In the genomic region with DNA sequence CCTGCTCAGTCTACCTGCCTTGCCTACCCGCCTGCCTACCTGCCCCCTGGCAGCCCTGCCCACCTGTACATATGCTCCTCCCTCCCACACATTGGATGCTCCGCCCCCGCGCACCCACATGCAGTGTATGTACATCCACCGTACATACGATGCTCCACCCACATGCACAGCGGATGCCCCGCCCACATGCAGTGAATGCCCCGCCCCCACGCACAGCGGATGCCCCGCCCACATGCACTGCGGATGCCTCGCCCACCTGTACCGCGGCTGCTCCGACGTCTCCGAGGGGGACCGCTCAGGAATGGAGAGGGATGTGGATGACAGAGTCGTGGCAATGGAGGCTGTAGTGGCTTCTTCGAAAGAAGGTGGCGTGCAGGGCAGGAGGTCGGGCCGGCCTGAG, we compare ENCODE assay signal across 13 cellular contexts. TPM values are rescaled to one million over a fixed set of nuclear protein-coding genes. Genes with fewer than 3 reads are reported as not detected.
DNase-seq lines count a peak whose midpoint lies in the region; ATAC-seq and TF ChIP-seq lines count a peak whose summit lies in the region.
"Had no signal": no experiment of that assay in that cellular context is flagged by ENCODE, and none has a peak within 500 bp of the region (broad histone marks: within the 10 kb centered on the region; RNA-seq: fewer than 3 reads in every experiment).

No MANE protein-coding gene starts in this region.

- CTCF ChIA-PET in CD4-positive, alpha-beta T cell (lab: Charles Lee): no interaction called here
- CTCF ChIA-PET in activated CD8-positive, alpha-beta memory T cell treated with anti-CD3 and anti-CD28 coated beads, Interleukin-2, amount 10 ng/mL, durations not matched to agents 7 days and 5 days (lab: Charles Lee): no interaction called here

- no peaks in the 10 kb centered on the region for H3K27me3 ChIP-seq in CD4-positive, alpha-beta T cell (ENCODE audit: control insufficient read depth, insufficient read depth, low read length)
- H3K27me3 ChIP-seq in H7 (ENCODE audit: control insufficient read depth, insufficient read depth, low read length): no peaks in the 10 kb centered on the region

- TF ChIP-seq CTCF in CD4-positive, alpha-beta T cell (IDR thresholded peaks at IDR 0.05): no peak

- no peaks in the 10 kb centered on the region for H3K4me1 Mint-ChIP-seq in CD4-positive, alpha-beta T cell (ENCODE audit: low read depth)
- H3K4me1 Mint-ChIP-seq in activated CD8-positive, alpha-beta memory T cell treated with anti-CD3 and anti-CD28 coated beads, Interleukin-2, amount 10 ng/mL, durations not matched to agents 7 days and 5 days: no peaks in the 10 kb centered on the region

- peak; percentile 26 for ATAC-seq in CD4-positive, alpha-beta T cell (ENCODE audit: poor library complexity)
- peak; percentile 38 for ATAC-seq in activated CD8-positive, alpha-beta memory T cell treated with anti-CD3 and anti-CD28 coated beads, Interleukin-2, amount 10 ng/mL, durations not matched to agents 7 days and 5 days
- no peak for ATAC-seq in GM21723 (IDR thresholded peaks at IDR 0.05; ENCODE audit: unreplicated experiment)
- no peak for ATAC-seq in HG03469 (IDR thresholded peaks at IDR 0.05; ENCODE audit: unreplicated experiment)

- H3K27me3 Mint-ChIP-seq in CD4-positive, alpha-beta T cell: no peaks in the 10 kb centered on the region
- H3K27me3 Mint-ChIP-seq in activated CD8-positive, alpha-beta memory T cell treated with anti-CD3 and anti-CD28 coated beads, Interleukin-2, amount 10 ng/mL, durations not matched to agents 7 days and 5 days: no peaks in the 10 kb centered on the region
- H3K27me3 Mint-ChIP-seq: activated naive CD8-positive, alpha-beta T cell had no signal

- H3K4me3 Mint-ChIP-seq in CD4-positive, alpha-beta T cell: no peak overlapping the region
- H3K4me3 Mint-ChIP-seq in activated CD8-positive, alpha-beta memory T cell treated with anti-CD3 and anti-CD28 coated beads, Interleukin-2, amount 10 ng/mL, durations not matched to agents 7 days and 5 days: no peak overlapping the region
- H3K4me3 Mint-ChIP-seq: activated naive CD8-positive, alpha-beta T cell had no signal

- no peaks in the 10 kb centered on the region for H3K9me3 ChIP-seq in CD4-positive, alpha-beta T cell (ENCODE audit: control insufficient read depth, low read length)
- H3K9me3 ChIP-seq: prostate gland had no signal

- no peaks in the 10 kb centered on the region for H3K9me3 Mint-ChIP-seq in CD4-positive, alpha-beta T cell
- no peaks in the 10 kb centered on the region for H3K9me3 Mint-ChIP-seq in activated CD8-positive, alpha-beta memory T cell treated with anti-CD3 and anti-CD28 coated beads, Interleukin-2, amount 10 ng/mL, durations not matched to agents 7 days and 5 days (ENCODE audit: low read depth)

- intact Hi-C loops in CD4-positive, alpha-beta T cell (cut with DNase I, micrococcal nuclease): no loop called here

- H3K27ac ChIP-seq in CD4-positive, alpha-beta T cell (ENCODE audit: low read depth, low read length): no peak overlapping the region
- H3K27ac ChIP-seq: HL-60, prostate gland had no signal

- no peak overlapping the region for H3K27ac Mint-ChIP-seq in CD4-positive, alpha-beta T cell
- H3K27ac Mint-ChIP-seq in activated CD8-positive, alpha-beta memory T cell treated with anti-CD3 and anti-CD28 coated beads, Interleukin-2, amount 10 ng/mL, durations not matched to agents 7 days and 5 days: no peak overlapping the region
- H3K27ac Mint-ChIP-seq: activated naive CD8-positive, alpha-beta T cell had no signal

- POLR2A ChIA-PET in CD4-positive, alpha-beta T cell (lab: Charles Lee): no interaction called here

- peak overlapping the region; percentile 35; the same call in 1 of the 2 replicates for H3K4me3 ChIP-seq in H7 (ENCODE audit: insufficient read depth, low read depth, low read length)
- H3K4me3 ChIP-seq: prostate gland had no signal

- peak in 1 of 10 experiments; percentile 16 for DNase-seq in CD4-positive, alpha-beta T cell
- DNase-seq in H7 (peak; percentile 91), iPS-NIHi7 (ENCODE audit: extremely low spot score) (peak; percentile 58)
- peak; percentile 52 for DNase-seq in activated CD8-positive, alpha-beta memory T cell treated with anti-CD3 and anti-CD28 coated beads, Interleukin-2, amount 10 ng/mL, durations not matched to agents 7 days and 5 days
- DNase-seq in effector CD4-positive, alpha-beta T cell: no peak
- no peak for DNase-seq in stimulated activated naive CD4-positive, alpha-beta T cell (lab: John Stamatoyannopoulos, UW)
- DNase-seq: COR-L47, MV-4-11 had no signal

- H3K36me3 Mint-ChIP-seq in CD4-positive, alpha-beta T cell (ENCODE audit: low read depth): peaks cover 22% of the 10 kb centered on the region
- H3K36me3 Mint-ChIP-seq in activated CD8-positive, alpha-beta memory T cell treated with anti-CD3 and anti-CD28 coated beads, Interleukin-2, amount 10 ng/mL, durations not matched to agents 7 days and 5 days: peaks cover 2% of the 10 kb centered on the region
- H3K36me3 Mint-ChIP-seq: activated naive CD8-positive, alpha-beta T cell had no signal

- H3K36me3 ChIP-seq in H7 (replicated peaks; ENCODE audit: control insufficient read depth, insufficient read depth, low read length): peaks cover 4% of the 10 kb centered on the region

RNA-seq across cellular contexts. Expression of a gene that starts 16.4 kb away (rescaled TPM):
- total RNA-seq in CD4-positive, alpha-beta T cell: 10 to 100 TPM; 25.8 to 25.9 TPM
- total RNA-seq in H7 (2014; rRNA removed; shearing (Covaris generic)): 44.0 and 46.4 TPM in 2 replicates
- 10 to 100 TPM; 33.4 to 33.7 TPM for total RNA-seq in activated CD8-positive, alpha-beta memory T cell treated with anti-CD3 and anti-CD28 coated beads, Interleukin-2, amount 10 ng/mL, durations not matched to agents 7 days and 5 days

RNA-seq across cellular contexts. Expression of a gene that starts 36.3 kb away (rescaled TPM):
- total RNA-seq in CD4-positive, alpha-beta T cell: under 1 TPM; 0.47 to 0.75 TPM
- 0.18 and 0.45 TPM in 2 replicates for total RNA-seq in H7 (2014; rRNA removed; shearing (Covaris generic))
- total RNA-seq in activated CD8-positive, alpha-beta memory T cell treated with anti-CD3 and anti-CD28 coated beads, Interleukin-2, amount 10 ng/mL, durations not matched to agents 7 days and 5 days: under 1 TPM; 0.26 to 0.54 TPM

RNA-seq across cellular contexts. Expression of a gene that starts 57.3 kb away (rescaled TPM):
- total RNA-seq in CD4-positive, alpha-beta T cell: 10 to 100 TPM; 14.7 to 15.5 TPM
- total RNA-seq in H7 (2014; rRNA removed; shearing (Covaris generic)): 13.7 and 15.6 TPM in 2 replicates
- 10 to 100 TPM; 23.9 to 37.7 TPM for total RNA-seq in activated CD8-positive, alpha-beta memory T cell treated with anti-CD3 and anti-CD28 coated beads, Interleukin-2, amount 10 ng/mL, durations not matched to agents 7 days and 5 days

RNA-seq across cellular contexts. Expression of a gene that starts 57.7 kb away (rescaled TPM):
- total RNA-seq in CD4-positive, alpha-beta T cell: 1 to 10 TPM; 1.1 TPM
- 0.11 and 0.21 TPM in 2 replicates for total RNA-seq in H7 (2014; rRNA removed; shearing (Covaris generic))
- under 1 TPM; 0.15 to 0.23 TPM for total RNA-seq in activated CD8-positive, alpha-beta memory T cell treated with anti-CD3 and anti-CD28 coated beads, Interleukin-2, amount 10 ng/mL, durations not matched to agents 7 days and 5 days

Comparison
In these comparisons a context has a peak if more than half of its experiments do, and no peak if none do; other contexts are left out.
1. ATAC-seq: peak in CD4-positive, alpha-beta T cell (single experiment) and activated CD8-positive, alpha-beta memory T cell treated with anti-CD3 and anti-CD28 coated beads, Interleukin-2, amount 10 ng/mL, durations not matched to agents 7 days and 5 days (single experiment); none in GM21723 (single experiment) and HG03469 (single experiment).
2. DNase-seq: peak in H7 (single experiment), activated CD8-positive, alpha-beta memory T cell treated with anti-CD3 and anti-CD28 coated beads, Interleukin-2, amount 10 ng/mL, durations not matched to agents 7 days and 5 days (single experiment) and iPS-NIHi7 (single experiment); none in effector CD4-positive, alpha-beta T cell (single experiment) and stimulated activated naive CD4-positive, alpha-beta T cell (0 of 6).